ENCODE assay signal across 23 cellular contexts in the genomic region with DNA sequence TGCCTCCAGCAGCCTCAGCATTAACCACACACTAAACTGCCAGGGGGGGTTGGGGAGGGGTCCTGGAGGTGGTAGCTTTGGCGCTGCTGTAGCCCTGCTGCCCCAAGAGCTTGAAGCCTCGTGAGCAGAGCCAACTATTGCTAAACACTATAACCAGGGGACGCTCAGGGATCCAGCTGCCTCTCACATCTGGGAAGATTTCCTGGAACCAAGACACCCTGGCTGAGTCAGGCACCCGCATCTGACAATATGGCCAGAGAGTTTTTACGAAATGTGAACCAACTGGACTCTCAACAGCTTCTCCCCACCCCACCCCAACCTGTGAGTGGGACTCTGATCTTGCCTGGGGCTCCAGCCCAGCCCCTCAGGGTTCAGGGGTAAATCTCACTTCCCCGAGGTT. TPM values are rescaled to one million over a fixed set of nuclear protein-coding genes. Genes with fewer than 3 reads are reported as not detected.
DNase-seq lines count a peak whose midpoint lies in the region; ATAC-seq and TF ChIP-seq lines count a peak whose summit lies in the region.
"Had no signal": no experiment of that assay in that cellular context is flagged by ENCODE, and none has a peak within 500 bp of the region (broad histone marks: within the 10 kb centered on the region; RNA-seq: fewer than 3 reads in every experiment).

No MANE protein-coding gene starts in this region.

- ATAC-seq in stimulated activated effector memory CD8-positive, alpha-beta T cell treated with anti-CD3 and anti-CD28 coated beads, Interleukin-12 subunit alpha, Interleukin-12 subunit beta, amount 100 ng/mL, for 72 hours = no peak
- ATAC-seq in stimulated activated naive B cell treated with anti-CD40 and anti-IgM and Interleukin-4, amounts not matched to agents 10 μg/mL and 1 μg/mL and 100 μg/mL, for 72 hours (replicated peaks) = no peak

- intact Hi-C loops in left ventricle myocardium inferior (cut with micrococcal nuclease) = no loop called here

- H3K27ac Mint-ChIP-seq in stimulated activated effector memory CD8-positive, alpha-beta T cell treated with anti-CD3 and anti-CD28 coated beads, Interleukin-12 subunit alpha, Interleukin-12 subunit beta, amount 100 ng/mL, for 72 hours = peak overlapping the region; percentile 78
- no peak overlapping the region for H3K27ac Mint-ChIP-seq in stimulated activated naive B cell treated with anti-CD40 and anti-IgM and Interleukin-4, amounts not matched to agents 10 μg/mL and 1 μg/mL and 100 μg/mL, for 72 hours
- H3K27ac Mint-ChIP-seq: CD4-positive, alpha-beta T cell; nephron progenitor cell had no signal

- H3K4me3 Mint-ChIP-seq in stimulated activated effector memory CD8-positive, alpha-beta T cell treated with anti-CD3 and anti-CD28 coated beads, Interleukin-12 subunit alpha, Interleukin-12 subunit beta, amount 100 ng/mL, for 72 hours = no peak overlapping the region
- H3K4me3 Mint-ChIP-seq in stimulated activated naive B cell treated with anti-CD40 and anti-IgM and Interleukin-4, amounts not matched to agents 10 μg/mL and 1 μg/mL and 100 μg/mL, for 72 hours = no peak overlapping the region
- H3K4me3 Mint-ChIP-seq: CD4-positive, alpha-beta T cell; nephron progenitor cell had no signal

- H3K27me3 ChIP-seq in left ventricle myocardium inferior (ENCODE audit: low read depth) = peaks cover 6% of the 10 kb centered on the region
- H3K27me3 ChIP-seq: transverse colon had no signal

- H3K9me3 ChIP-seq in left ventricle myocardium inferior (replicated peaks) = no peaks in the 10 kb centered on the region
- H3K9me3 ChIP-seq: transverse colon had no signal

- H3K27me3 Mint-ChIP-seq in stimulated activated naive B cell treated with anti-CD40 and anti-IgM and Interleukin-4, amounts not matched to agents 10 μg/mL and 1 μg/mL and 100 μg/mL, for 72 hours = peaks cover 31 to 46% of the 10 kb centered on the region in 2 donors
- H3K27me3 Mint-ChIP-seq: CD4-positive, alpha-beta T cell had no signal

- H3K4me1 ChIP-seq in left ventricle myocardium inferior = peaks cover 37% of the 10 kb centered on the region

- peak; percentile 9 for DNase-seq in activated CD8-positive, alpha-beta memory T cell treated with anti-CD3 and anti-CD28 coated beads, Interleukin-2, amount 50 U/mL, for 4 hours
- no peak for DNase-seq in activated CD8-positive, alpha-beta memory T cell treated with anti-CD3 and anti-CD28 coated beads for 24 hours
- peak; percentile 68 for DNase-seq in coronary artery (ENCODE audit: low spot score)
- DNase-seq in left ventricle myocardium inferior = peak; percentile 47
- DNase-seq in stimulated activated effector memory CD8-positive, alpha-beta T cell treated with anti-CD3 and anti-CD28 coated beads, Interleukin-12 subunit alpha, Interleukin-12 subunit beta, amount 100 ng/mL, for 72 hours (ENCODE audit: low spot score in 2 of 2) = no peak
- no peak for DNase-seq in stimulated activated naive B cell treated with anti-CD40 and anti-IgM and Interleukin-4, amounts not matched to agents 10 μg/mL and 1 μg/mL and 100 μg/mL, for 72 hours
- no peak for DNase-seq in stimulated activated CD4-positive, alpha-beta T cell treated with anti-CD3 and anti-CD28 coated beads, Interleukin-2, amount 100 ng/mL, for 24 hours
- no peak for DNase-seq in GM19238 (ENCODE audit: insufficient read length, low spot score)
- DNase-seq: activated effector memory CD4-positive, alpha-beta T cell treated with anti-CD3 and anti-CD28 coated beads, Interleukin-2, amount 50 U/mL, for 16 hours; nephron progenitor cell; OCI-M1; stimulated activated CD4-positive, alpha-beta T cell treated with anti-CD3 and anti-CD28 coated beads, Interleukin-4, amount 100 ng/mL, for 1 hour; transverse colon had no signal

- no peak for TF ChIP-seq CTCF in coronary artery (IDR thresholded peaks at IDR 0.05)
- TF ChIP-seq CTCF in left ventricle myocardium inferior (IDR thresholded peaks at IDR 0.05; ENCODE audit: borderline replicate concordance) = no peak

- no peak overlapping the region for H3K4me3 ChIP-seq in coronary artery
- no peak overlapping the region for H3K4me3 ChIP-seq in left ventricle myocardium inferior
- H3K4me3 ChIP-seq: transverse colon had no signal

- H3K27ac ChIP-seq in coronary artery = no peak overlapping the region
- H3K27ac ChIP-seq in left ventricle myocardium inferior (replicated peaks) = peak overlapping the region; percentile 64
- H3K27ac ChIP-seq: transverse colon had no signal

- H3K36me3 Mint-ChIP-seq in stimulated activated effector memory CD8-positive, alpha-beta T cell treated with anti-CD3 and anti-CD28 coated beads, Interleukin-12 subunit alpha, Interleukin-12 subunit beta, amount 100 ng/mL, for 72 hours = no peaks in the 10 kb centered on the region
- peaks cover 0 to 3% of the 10 kb centered on the region in 2 donors for H3K36me3 Mint-ChIP-seq in stimulated activated naive B cell treated with anti-CD40 and anti-IgM and Interleukin-4, amounts not matched to agents 10 μg/mL and 1 μg/mL and 100 μg/mL, for 72 hours

- no peaks in the 10 kb centered on the region for H3K36me3 ChIP-seq in left ventricle myocardium inferior
- H3K36me3 ChIP-seq: transverse colon had no signal

- peaks cover 42% of the 10 kb centered on the region for H3K4me1 Mint-ChIP-seq in stimulated activated effector memory CD8-positive, alpha-beta T cell treated with anti-CD3 and anti-CD28 coated beads, Interleukin-12 subunit alpha, Interleukin-12 subunit beta, amount 100 ng/mL, for 72 hours
- H3K4me1 Mint-ChIP-seq in stimulated activated naive B cell treated with anti-CD40 and anti-IgM and Interleukin-4, amounts not matched to agents 10 μg/mL and 1 μg/mL and 100 μg/mL, for 72 hours = peaks cover 19 to 23% of the 10 kb centered on the region in 2 donors

- no peaks in the 10 kb centered on the region for H3K9me3 Mint-ChIP-seq in stimulated activated effector memory CD8-positive, alpha-beta T cell treated with anti-CD3 and anti-CD28 coated beads, Interleukin-12 subunit alpha, Interleukin-12 subunit beta, amount 100 ng/mL, for 72 hours
- H3K9me3 Mint-ChIP-seq in stimulated activated naive B cell treated with anti-CD40 and anti-IgM and Interleukin-4, amounts not matched to agents 10 μg/mL and 1 μg/mL and 100 μg/mL, for 72 hours = peaks cover 2 to 4% of the 10 kb centered on the region in 2 donors
- H3K9me3 Mint-ChIP-seq: CD4-positive, alpha-beta T cell; nephron progenitor cell had no signal

RNA-seq across cellular contexts. Expression of gene C1QTNF6, which starts 14.3 kb away (rescaled TPM):
- total RNA-seq in left ventricle myocardium inferior = 1.3 TPM

RNA-seq across cellular contexts. Expression of gene IL2RB, which starts 24.0 kb away (rescaled TPM):
- 0.99 TPM for total RNA-seq in left ventricle myocardium inferior
- total RNA-seq: A172, Daoy, dermis microvascular lymphatic vessel endothelial cell, fibroblast of lung, LHCN-M2, lung microvascular endothelial cell, NCI-H460, renal cortical epithelial cell had no signal

RNA-seq across cellular contexts. Expression of gene SSTR3, which starts 38.6 kb away (rescaled TPM):
- total RNA-seq in left ventricle myocardium inferior = not detected
- total RNA-seq: A172, Daoy, dermis microvascular lymphatic vessel endothelial cell, fibroblast of lung, H4, LHCN-M2, lung microvascular endothelial cell, NCI-H460 had no signal

Comparison
In these comparisons a context has a peak if more than half of its experiments do, and no peak if none do; other contexts are left out.
1. DNase-seq: peak in activated CD8-positive, alpha-beta memory T cell treated with anti-CD3 and anti-CD28 coated beads, Interleukin-2, amount 50 U/mL, for 4 hours (single experiment), coronary artery (single experiment) and left ventricle myocardium inferior (single experiment); none in activated CD8-positive, alpha-beta memory T cell treated with anti-CD3 and anti-CD28 coated beads for 24 hours (single experiment), stimulated activated effector memory CD8-positive, alpha-beta T cell treated with anti-CD3 and anti-CD28 coated beads, Interleukin-12 subunit alpha, Interleukin-12 subunit beta, amount 100 ng/mL, for 72 hours (0 of 2), stimulated activated naive B cell treated with anti-CD40 and anti-IgM and Interleukin-4, amounts not matched to agents 10 μg/mL and 1 μg/mL and 100 μg/mL, for 72 hours (single experiment), stimulated activated CD4-positive, alpha-beta T cell treated with anti-CD3 and anti-CD28 coated beads, Interleukin-2, amount 100 ng/mL, for 24 hours (0 of 2) and GM19238 (single experiment).